Comparison of ENCODE assay signal across 34 cellular contexts in genomic region chr6:50135968-50136367, GRCh38.
"Had no signal": no experiment of that assay in that cellular context is flagged by ENCODE, and none has a peak within 500 bp of the region (broad histone marks: within the 10 kb centered on the region; RNA-seq: fewer than 3 reads in every experiment).

No MANE protein-coding gene starts in this region.

- H3K36me3 ChIP-seq: adrenal gland, ascending aorta, brain microvascular endothelial cell, breast epithelium, cardiac muscle cell had no signal

- ATAC-seq: activated naive CD4-positive, alpha-beta T cell treated with anti-CD3 and anti-CD28 coated beads, Interleukin-2, amount 50 U/mL, for 72 hours; activated naive CD8-positive, alpha-beta T cell treated with anti-CD3 and anti-CD28 coated beads, Interleukin-2, amount 50 U/mL, for 24 hours; activated T-cell treated with anti-CD3 and anti-CD28 coated beads, Interleukin-2, amount 50 U/mL, for 4 hours; activated T-cell treated with anti-CD3 and anti-CD28 coated beads, Interleukin-2, amount 50 U/mL, for 72 hours; activated T-helper 17 cell treated with anti-CD3 and anti-CD28 coated beads, Interleukin-2, amount 50 U/mL, for 72 hours; body of pancreas had no signal

- H3K27ac ChIP-seq: adrenal gland, ascending aorta, body of pancreas, brain microvascular endothelial cell, breast epithelium, cardiac muscle cell had no signal

- DNase-seq: activated effector memory CD4-positive, alpha-beta T cell treated with anti-CD3 and anti-CD28 coated beads, Interleukin-2, amount 50 U/mL, for 16 hours; activated effector memory CD4-positive, alpha-beta T cell treated with Interleukin-2 at 50 U/mL for 16 hours; activated gamma-delta T cell; activated gamma-delta T cell treated with Interleukin-2 at 50 U/mL for 16 hours; activated naive CD4-positive, alpha-beta T cell; activated naive CD4-positive, alpha-beta T cell treated with anti-CD3 and anti-CD28 coated beads for 36 hours; activated naive CD4-positive, alpha-beta T cell treated with anti-CD3 and anti-CD28 coated beads, Interleukin-2, amount 10 ng/mL, durations not matched to agents 7 days and 5 days; activated naive CD4-positive, alpha-beta T cell treated with anti-CD3 and anti-CD28 coated beads, Interleukin-2, amount 50 U/mL, for 16 hours; activated naive CD4-positive, alpha-beta T cell treated with Interleukin-2 at 50 U/mL for 16 hours; activated naive CD8-positive, alpha-beta T cell treated with anti-CD3 and anti-CD28 coated beads for 36 hours; activated naive CD8-positive, alpha-beta T cell treated with anti-CD3 and anti-CD28 coated beads, Interleukin-2, amount 10 ng/mL, durations not matched to agents 7 days and 5 days; activated naive CD8-positive, alpha-beta T cell treated with anti-CD3 and anti-CD28 coated beads, Interleukin-2, amount 50 U/mL, for 24 hours; activated T-cell treated with anti-CD3 and anti-CD28 coated beads, Interleukin-2, amount 50 U/mL, for 1 hour; activated T-cell treated with anti-CD3 and anti-CD28 coated beads, Interleukin-2, amount 50 U/mL, for 24 hours; activated T-cell treated with anti-CD3 and anti-CD28 coated beads, Interleukin-2, amount 50 U/mL, for 4 hours; activated T-cell treated with anti-CD3 and anti-CD28 coated beads, Interleukin-2, amount 50 U/mL, for 48 hours; activated T-cell treated with anti-CD3 and anti-CD28 coated beads, Interleukin-2, amount 50 U/mL, for 72 hours; adrenal gland; amniotic stem cell; amygdala; anterior cingulate cortex; aorta; body of pancreas; brain microvascular endothelial cell; caudate nucleus; central memory CD4-positive, alpha-beta T cell; cerebellar nuclear complex had no signal

- H3K27me3 ChIP-seq: adrenal gland, ascending aorta, body of pancreas, brain microvascular endothelial cell, cardiac muscle cell had no signal

- H3K4me1 ChIP-seq: adrenal gland, ascending aorta, body of pancreas, breast epithelium had no signal

- H3K4me3 ChIP-seq: adrenal gland, ascending aorta, body of pancreas, breast epithelium, cardiac muscle cell had no signal

- FAIRE-seq: astrocyte, bronchial epithelial cell had no signal

- H3K9me3 ChIP-seq: adrenal gland, ascending aorta, body of pancreas, breast epithelium had no signal
